Comparison of ENCODE assay signal across 8 cellular contexts in genomic region chrX:72238183-72238582, GRCh38. TPM values are rescaled to one million over a fixed set of nuclear protein-coding genes. Genes with fewer than 3 reads are reported as not detected.
A peak's percentile ranks its signal among the peaks of the same experiment; 100 is the strongest.
DNase-seq lines count a peak whose midpoint lies in the region; ATAC-seq, FAIRE-seq and TF ChIP-seq lines count a peak whose summit lies in the region.

No MANE protein-coding gene starts in this region.

- H2AFZ ChIP-seq in astrocyte (ENCODE audit: low read depth, low read length), result no peak overlapping the region

- ATAC-seq in HG02759 (IDR thresholded peaks at IDR 0.05; ENCODE audit: unreplicated experiment) (no peak), GM18858 (IDR thresholded peaks at IDR 0.05; ENCODE audit: unreplicated experiment) (no peak)

- H4K20me1 ChIP-seq in BLaER1 treated with 17β-estradiol and CSF1 and Interleukin-3, amounts not matched to agents 10 nM and 100 nM, result no peaks in the 10 kb centered on the region
- no peaks in the 10 kb centered on the region for H4K20me1 ChIP-seq in astrocyte (ENCODE audit: insufficient read depth, low read length)

- peak overlapping the region; percentile 71 for H3K4me3 Mint-ChIP-seq in astrocyte (ENCODE audit: unreplicated experiment)

- H3K4me3 ChIP-seq in BLaER1 treated with 17β-estradiol and CSF1 and Interleukin-3, amounts not matched to agents 10 nM and 100 nM, result peak overlapping the region; percentile 49 to 76 (median 67)
- H3K4me3 ChIP-seq in HUES48 (ENCODE audit: low read depth, low read length) (peak overlapping the region; percentile 68), astrocyte (ENCODE audit: insufficient read depth, low read depth, low read length) (peak overlapping the region; percentile 66), mesodermal cell (ENCODE audit: extremely low read depth, insufficient read depth, low read length, poor library complexity, severe bottlenecking) (peak overlapping the region; percentile 52), coronary artery (no peak overlapping the region)

- peak overlapping the region in 6 of 11 experiments; percentile 40 to 67 (median 54); a peak in 6 of 22 replicates for H3K27ac ChIP-seq in BLaER1 treated with 17β-estradiol and CSF1 and Interleukin-3, amounts not matched to agents 10 nM and 100 nM
- H3K27ac ChIP-seq in HUES48 (ENCODE audit: low read depth, low read length) (peak overlapping the region; percentile 92), astrocyte (ENCODE audit: low read depth, low read length) (peak overlapping the region; percentile 38), mesodermal cell (ENCODE audit: low read depth, low read length, severe bottlenecking) (no peak overlapping the region), coronary artery (no peak overlapping the region)

- WGBS in mesodermal cell (ENCODE audit: insufficient coverage in 2 of 2), 2 experiments, result 20 to 24% methylated on average over 1 to 2 of the region's 6 CpGs

- TF ChIP-seq CTCF in astrocyte (IDR thresholded peaks at IDR 0.05; ENCODE audit: insufficient read depth, low read depth, low read length) (no peak), coronary artery (IDR thresholded peaks at IDR 0.05) (no peak)

- peaks cover 0 to 13% (median 0%) of the 10 kb centered on the region in 11 experiments; a peak in 3 of 22 replicates for H3K36me3 ChIP-seq in BLaER1 treated with 17β-estradiol and CSF1 and Interleukin-3, amounts not matched to agents 10 nM and 100 nM
- peaks cover 20% of the 10 kb centered on the region for H3K36me3 ChIP-seq in HUES48 (ENCODE audit: control insufficient read depth, insufficient read depth, low read length)
- H3K36me3 ChIP-seq in astrocyte (ENCODE audit: insufficient read depth, low read length), result no peaks in the 10 kb centered on the region
- peaks cover 12% of the 10 kb centered on the region for H3K36me3 ChIP-seq in mesodermal cell (ENCODE audit: control insufficient read depth, insufficient read depth, low read length)

- peaks cover 16% of the 10 kb centered on the region for H3K79me2 ChIP-seq in astrocyte (ENCODE audit: insufficient read depth, low read length)

- H3K4me1 ChIP-seq in BLaER1 treated with 17β-estradiol and CSF1 and Interleukin-3, amounts not matched to agents 10 nM and 100 nM, result peaks cover 3 to 10% (median 6%) of the 10 kb centered on the region in 10 experiments; a peak in 12 of 20 replicates
- H3K4me1 ChIP-seq in HUES48 (ENCODE audit: control insufficient read depth, insufficient read depth, low read length) (no peaks in the 10 kb centered on the region), astrocyte (ENCODE audit: insufficient read depth, low read length) (peaks cover 3% of the 10 kb centered on the region), mesodermal cell (ENCODE audit: control insufficient read depth, insufficient read depth, low read length, poor library complexity, severe bottlenecking) (no peaks in the 10 kb centered on the region)

- H3K27me3 ChIP-seq in BLaER1 treated with 17β-estradiol and CSF1 and Interleukin-3, amounts not matched to agents 10 nM and 100 nM, result peaks cover 0 to 3% (median 0%) of the 10 kb centered on the region in 11 experiments; a peak in 3 of 22 replicates
- no peaks in the 10 kb centered on the region for H3K27me3 ChIP-seq in HUES48 (ENCODE audit: control insufficient read depth, insufficient read depth, low read length)
- no peaks in the 10 kb centered on the region for H3K27me3 ChIP-seq in astrocyte (ENCODE audit: insufficient read depth, low read length)

- no peaks in the 10 kb centered on the region for H3K9me3 Mint-ChIP-seq in astrocyte (ENCODE audit: unreplicated experiment)

- peak overlapping the region in 10 of 11 experiments; percentile 63 to 78 (median 72); a peak in 18 of 22 replicates for H3K9ac ChIP-seq in BLaER1 treated with 17β-estradiol and CSF1 and Interleukin-3, amounts not matched to agents 10 nM and 100 nM
- H3K9ac ChIP-seq in HUES48 (ENCODE audit: low read depth, low read length) (peak overlapping the region; percentile 55), astrocyte (ENCODE audit: low read length) (peak overlapping the region; percentile 77)

- H3K36me3 Mint-ChIP-seq in astrocyte (ENCODE audit: low read depth, unreplicated experiment), result no peaks in the 10 kb centered on the region

- peak; percentile 79 for FAIRE-seq in astrocyte (lab: Jason Lieb, UNC)

- H3K9me3 ChIP-seq in BLaER1 treated with 17β-estradiol and CSF1 and Interleukin-3, amounts not matched to agents 10 nM and 100 nM (replicated peaks in 1 of 11), result peaks cover 0 to 6% (median 0%) of the 10 kb centered on the region in 11 experiments; a peak in 3 of 22 replicates
- H3K9me3 ChIP-seq in HUES48 (ENCODE audit: control insufficient read depth, insufficient read depth, low read length) (peaks cover 16% of the 10 kb centered on the region), astrocyte (ENCODE audit: insufficient read depth, low read depth, low read length) (no peaks in the 10 kb centered on the region), mesodermal cell (ENCODE audit: control insufficient read depth, low read length) (no peaks in the 10 kb centered on the region)

- peak overlapping the region; percentile 64 to 90 (median 79) for H3K4me2 ChIP-seq in BLaER1 treated with 17β-estradiol and CSF1 and Interleukin-3, amounts not matched to agents 10 nM and 100 nM
- H3K4me2 ChIP-seq in astrocyte (ENCODE audit: low read length), result peak overlapping the region; percentile 89

- H3K27ac Mint-ChIP-seq in astrocyte (ENCODE audit: unreplicated experiment), result no peak overlapping the region

- no peaks in the 10 kb centered on the region for H3K4me1 Mint-ChIP-seq in astrocyte (ENCODE audit: low read depth, unreplicated experiment)

- H3K27me3 Mint-ChIP-seq in astrocyte (ENCODE audit: low read depth, unreplicated experiment), result no peaks in the 10 kb centered on the region

- DNase-seq in astrocyte (ENCODE audit: low read depth) (no peak), GDM1 (lab: John Stamatoyannopoulos, UW) (no peak), coronary artery (ENCODE audit: low spot score) (no peak)

RNA-seq across cellular contexts. Expression of gene ERCC6L, which starts 0.6 kb away (rescaled TPM):
- 0.55 and 1.0 TPM in 2 replicates for total RNA-seq in astrocyte
- polyA plus RNA-seq in mesodermal cell (2013, experiment 1 of 2), result 5.0 TPM
- polyA plus RNA-seq in mesodermal cell (2013, experiment 2 of 2), result 6.1 TPM

RNA-seq across cellular contexts. Expression of gene RPS4X, which starts 38.9 kb away (rescaled TPM):
- 565 and 626 TPM in 2 replicates for total RNA-seq in astrocyte
- 827 TPM for polyA plus RNA-seq in mesodermal cell (2013, experiment 1 of 2)
- 794 TPM for polyA plus RNA-seq in mesodermal cell (2013, experiment 2 of 2)

RNA-seq across cellular contexts. Expression of gene PIN4, which starts 56.6 kb away (rescaled TPM):
- total RNA-seq in astrocyte, result 7.9 and 8.7 TPM in 2 replicates
- polyA plus RNA-seq in mesodermal cell (2013, experiment 1 of 2), result 27.4 TPM
- polyA plus RNA-seq in mesodermal cell (2013, experiment 2 of 2), result 23.0 TPM

Comparison
In these comparisons a context has a peak if more than half of its experiments do, and no peak if none do; other contexts are left out.
1. H3K27ac ChIP-seq: peak in BLaER1 treated with 17β-estradiol and CSF1 and Interleukin-3, amounts not matched to agents 10 nM and 100 nM (6 of 11), HUES48 (single experiment) and astrocyte (single experiment); none in mesodermal cell (single experiment) and coronary artery (0 of 2).
2. Peak in every context shown above with its lines, with median percentiles within 50 percentile points of each other: H3K9ac ChIP-seq.